ENCODE assay signal across 23 cellular contexts in genomic region chr11:116548286-116548685, GRCh38.
"Had no signal": no experiment of that assay in that cellular context is flagged by ENCODE, and none has a peak within 500 bp of the region (broad histone marks: within the 10 kb centered on the region; RNA-seq: fewer than 3 reads in every experiment).

No MANE protein-coding gene starts in this region.

- H3K4me3 ChIP-seq: esophagus squamous epithelium, gastrocnemius medialis, heart right ventricle, left ventricle myocardium inferior, lower lobe of right lung had no signal

- H3K4me3 Mint-ChIP-seq: dendritic cell treated with granulocyte-macrophage colony-stimulating factor and Interleukin-4, amounts not matched to agents 40 ng/mL and 50 ng/mL, for 4 days; effector memory CD8-positive, alpha-beta T cell; endodermal cell had no signal

- H3K9me3 Mint-ChIP-seq: effector memory CD8-positive, alpha-beta T cell had no signal

- H3K4me1 Mint-ChIP-seq: endodermal cell had no signal

- H3K27me3 ChIP-seq: gastrocnemius medialis had no signal

- H3K27ac Mint-ChIP-seq: dendritic cell treated with granulocyte-macrophage colony-stimulating factor and Interleukin-4, amounts not matched to agents 40 ng/mL and 50 ng/mL, for 4 days; effector memory CD8-positive, alpha-beta T cell; endodermal cell had no signal

- H3K9me3 ChIP-seq: esophagus squamous epithelium, gastrocnemius medialis, lower lobe of right lung had no signal

- DNase-seq: cortex of kidney; effector CD8-positive, alpha-beta T cell; effector memory CD8-positive, alpha-beta T cell; endodermal cell; erythroblast; esophagus squamous epithelium; foreskin fibroblast; foreskin melanocyte; gastrocnemius medialis; glutamatergic neuron; head of caudate nucleus; heart right ventricle; hippocampal formation; islet precursor cell; kidney; kidney glomerular epithelial cell; left colon; left ventricle myocardium inferior; lower lobe of right lung; mesenchymal stem cell; midbrain had no signal

- H3K27me3 Mint-ChIP-seq: dendritic cell treated with granulocyte-macrophage colony-stimulating factor and Interleukin-4, amounts not matched to agents 40 ng/mL and 50 ng/mL, for 4 days had no signal

- H3K27ac ChIP-seq: epithelial cell of prostate, esophagus squamous epithelium, gastrocnemius medialis, heart right ventricle, left ventricle myocardium inferior, lower lobe of right lung had no signal

- H3K4me1 ChIP-seq: esophagus squamous epithelium, gastrocnemius medialis, heart right ventricle, lower lobe of right lung had no signal

- H3K36me3 ChIP-seq: esophagus squamous epithelium, gastrocnemius medialis, heart right ventricle, left ventricle myocardium inferior, lower lobe of right lung had no signal
